ENCODE assay signal across 8 cellular contexts in the genomic region with DNA sequence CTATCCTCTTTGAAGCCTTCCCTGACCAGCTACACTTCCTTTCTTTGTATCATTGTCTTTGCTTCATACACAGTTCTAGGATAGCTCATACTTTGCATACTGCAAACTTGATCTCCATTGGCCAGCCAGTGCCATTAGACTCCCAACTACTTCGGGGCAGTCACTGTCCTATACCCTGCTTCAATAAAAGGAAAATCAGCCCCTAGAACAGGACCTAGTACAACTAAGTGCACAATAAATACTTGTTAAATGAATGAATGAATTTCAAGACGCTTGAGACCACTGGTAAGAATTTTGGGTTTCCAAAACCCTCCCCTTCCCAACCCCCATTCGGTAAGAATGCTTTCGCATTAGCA. TPM values are rescaled to one million over a fixed set of nuclear protein-coding genes. Genes with fewer than 3 reads are reported as not detected.
DNase-seq lines count a peak whose midpoint lies in the region; ATAC-seq lines count a peak whose summit lies in the region.

No MANE protein-coding gene starts in this region.

- H3K27me3 ChIP-seq in iPS-18a (ENCODE audit: control insufficient read depth, insufficient read depth, low read length) (peaks cover 6% of the 10 kb centered on the region), subcutaneous abdominal adipose tissue (ENCODE audit: control insufficient read depth in 5 of 5, insufficient read depth in 4 of 5, low read length in 5 of 5) (peaks cover 0 to 6% (median 3%) of the 10 kb centered on the region in 5 donors)

- POLR2A ChIA-PET in activated CD4-positive, alpha-beta memory T cell treated with anti-CD3 and anti-CD28 coated beads, Interleukin-2, amount 10 ng/mL, durations not matched to agents 7 days and 5 days (lab: Charles Lee), result interaction anchor here (1.0 to 3.7 kb wide), 7 partner anchors 9 to 182 kb away, joined by 3 to 17 read pairs (median 4); a partner anchor contains a TSS

- CTCF ChIA-PET in activated CD4-positive, alpha-beta memory T cell treated with anti-CD3 and anti-CD28 coated beads, Interleukin-2, amount 10 ng/mL, durations not matched to agents 7 days and 5 days (lab: Charles Lee), result interaction anchor here (0.6 to 4.6 kb wide), 5 partner anchors 7 to 351 kb away, joined by 3 to 54 read pairs (median 3); no protein-coding TSS in a partner anchor

- H3K9ac ChIP-seq in iPS-18a (ENCODE audit: low read length), result peak overlapping the region; percentile 37
- peak overlapping the region in 4 of 5 donors; percentile 37 to 87 (median 76) for H3K9ac ChIP-seq in subcutaneous abdominal adipose tissue (ENCODE audit: low read length in 5 of 5)

- H3K36me3 ChIP-seq in iPS-18a (ENCODE audit: control insufficient read depth, low read depth, low read length) (peaks cover 3% of the 10 kb centered on the region), subcutaneous abdominal adipose tissue (ENCODE audit: control insufficient read depth in 5 of 5, insufficient read depth in 5 of 5, low read length in 5 of 5) (peaks cover 0 to 1% (median 0%) of the 10 kb centered on the region in 5 donors)

- H3K27me3 Mint-ChIP-seq in T-helper 2 cell treated with Interferon-gamma antibody and Interleukin-4, amounts not matched to agents 5 μg/mL and 100 μg/mL, for 36 hours (ENCODE audit: low read depth), result peaks cover 2% of the 10 kb centered on the region
- H3K27me3 Mint-ChIP-seq in activated CD4-positive, alpha-beta memory T cell treated with anti-CD3 and anti-CD28 coated beads, Interleukin-2, amount 10 ng/mL, durations not matched to agents 7 days and 5 days, result no peaks in the 10 kb centered on the region

- H3K27ac ChIP-seq in iPS-18a (ENCODE audit: low read length) (peak overlapping the region; percentile 21), subcutaneous abdominal adipose tissue (ENCODE audit: low read depth, low read length) (no peak overlapping the region)

- H3K9me3 ChIP-seq in iPS-18a (ENCODE audit: control insufficient read depth, low read depth, low read length), result no peaks in the 10 kb centered on the region
- H3K9me3 ChIP-seq in subcutaneous abdominal adipose tissue (ENCODE audit: control insufficient read depth in 5 of 5, low read length in 5 of 5), result no peaks in the 10 kb centered on the region

- H3K4me3 Mint-ChIP-seq in T-helper 2 cell treated with Interferon-gamma antibody and Interleukin-4, amounts not matched to agents 5 μg/mL and 100 μg/mL, for 36 hours, result peak overlapping the region; percentile 86
- peak overlapping the region; percentile 82 for H3K4me3 Mint-ChIP-seq in activated CD4-positive, alpha-beta memory T cell treated with anti-CD3 and anti-CD28 coated beads, Interleukin-2, amount 10 ng/mL, durations not matched to agents 7 days and 5 days

- H3K4me3 ChIP-seq in iPS-18a (ENCODE audit: low read length) (peak overlapping the region; percentile 96), subcutaneous abdominal adipose tissue (ENCODE audit: low read depth in 1 of 5, low read length in 5 of 5) (peak overlapping the region; percentile 65 to 92 (median 85))

- H3K27ac Mint-ChIP-seq in T-helper 2 cell treated with Interferon-gamma antibody and Interleukin-4, amounts not matched to agents 5 μg/mL and 100 μg/mL, for 36 hours, result peak overlapping the region; percentile 77
- peak overlapping the region; percentile 50 for H3K27ac Mint-ChIP-seq in activated CD4-positive, alpha-beta memory T cell treated with anti-CD3 and anti-CD28 coated beads, Interleukin-2, amount 10 ng/mL, durations not matched to agents 7 days and 5 days

- no peak for ATAC-seq in GM18870 (IDR thresholded peaks at IDR 0.05; ENCODE audit: unreplicated experiment)
- no peak for ATAC-seq in GM18858 (IDR thresholded peaks at IDR 0.05; ENCODE audit: unreplicated experiment)
- ATAC-seq in GM21717 (IDR thresholded peaks at IDR 0.05; ENCODE audit: unreplicated experiment), result no peak

- H3K4me1 ChIP-seq in iPS-18a (ENCODE audit: control insufficient read depth, low read depth, low read length) (peaks cover 5% of the 10 kb centered on the region), subcutaneous abdominal adipose tissue (ENCODE audit: control insufficient read depth in 5 of 5, insufficient read depth in 5 of 5, low read length in 5 of 5) (peaks cover 2 to 18% (median 17%) of the 10 kb centered on the region in 5 donors)

- H3K4me1 Mint-ChIP-seq in T-helper 2 cell treated with Interferon-gamma antibody and Interleukin-4, amounts not matched to agents 5 μg/mL and 100 μg/mL, for 36 hours (ENCODE audit: low read depth), result peaks cover 21% of the 10 kb centered on the region
- H3K4me1 Mint-ChIP-seq in activated CD4-positive, alpha-beta memory T cell treated with anti-CD3 and anti-CD28 coated beads, Interleukin-2, amount 10 ng/mL, durations not matched to agents 7 days and 5 days, result peaks cover 26% of the 10 kb centered on the region

- H3K36me3 Mint-ChIP-seq in T-helper 2 cell treated with Interferon-gamma antibody and Interleukin-4, amounts not matched to agents 5 μg/mL and 100 μg/mL, for 36 hours (ENCODE audit: low read depth), result peaks cover 6% of the 10 kb centered on the region
- H3K36me3 Mint-ChIP-seq in activated CD4-positive, alpha-beta memory T cell treated with anti-CD3 and anti-CD28 coated beads, Interleukin-2, amount 10 ng/mL, durations not matched to agents 7 days and 5 days (ENCODE audit: low read depth), result peaks cover 7% of the 10 kb centered on the region

- DNase-seq in T-helper 2 cell treated with Interferon-gamma antibody and Interleukin-4, amounts not matched to agents 5 μg/mL and 100 μg/mL, for 36 hours (ENCODE audit: low spot score), result no peak
- no peak for DNase-seq in T-helper 2 cell
- no peak for DNase-seq in activated CD4-positive, alpha-beta memory T cell treated with anti-CD3 and anti-CD28 coated beads, Interleukin-2, amount 10 ng/mL, durations not matched to agents 7 days and 5 days

- no peaks in the 10 kb centered on the region for H3K9me3 Mint-ChIP-seq in T-helper 2 cell treated with Interferon-gamma antibody and Interleukin-4, amounts not matched to agents 5 μg/mL and 100 μg/mL, for 36 hours
- no peaks in the 10 kb centered on the region for H3K9me3 Mint-ChIP-seq in activated CD4-positive, alpha-beta memory T cell treated with anti-CD3 and anti-CD28 coated beads, Interleukin-2, amount 10 ng/mL, durations not matched to agents 7 days and 5 days

RNA-seq across cellular contexts. Expression of a gene that starts 0.5 kb away (rescaled TPM):
- total RNA-seq in activated CD4-positive, alpha-beta memory T cell treated with anti-CD3 and anti-CD28 coated beads, Interleukin-2, amount 10 ng/mL, durations not matched to agents 7 days and 5 days, result 10 to 100 TPM; 21.6 to 21.9 TPM

RNA-seq across cellular contexts. Expression of a gene that starts 14.1 kb away (rescaled TPM):
- total RNA-seq in activated CD4-positive, alpha-beta memory T cell treated with anti-CD3 and anti-CD28 coated beads, Interleukin-2, amount 10 ng/mL, durations not matched to agents 7 days and 5 days, result 10 to 100 TPM; 19.3 to 21.8 TPM

RNA-seq across cellular contexts. Expression of a gene that starts 20.7 kb away (rescaled TPM):
- under 1 TPM; 0.55 to 0.93 TPM for total RNA-seq in activated CD4-positive, alpha-beta memory T cell treated with anti-CD3 and anti-CD28 coated beads, Interleukin-2, amount 10 ng/mL, durations not matched to agents 7 days and 5 days

RNA-seq across cellular contexts. Expression of a gene that starts 40.7 kb away (rescaled TPM):
- total RNA-seq in activated CD4-positive, alpha-beta memory T cell treated with anti-CD3 and anti-CD28 coated beads, Interleukin-2, amount 10 ng/mL, durations not matched to agents 7 days and 5 days, result 1 to 10 TPM in 1 of 2 experiments, under 1 TPM in 1; 0.93 to 1.0 TPM

RNA-seq across cellular contexts. Expression of a gene that starts 42.5 kb away (rescaled TPM):
- total RNA-seq in activated CD4-positive, alpha-beta memory T cell treated with anti-CD3 and anti-CD28 coated beads, Interleukin-2, amount 10 ng/mL, durations not matched to agents 7 days and 5 days, result 1 to 10 TPM; 1.4 to 1.8 TPM
